Comparison of ENCODE assay signal across 1 cellular context in the genomic region with DNA sequence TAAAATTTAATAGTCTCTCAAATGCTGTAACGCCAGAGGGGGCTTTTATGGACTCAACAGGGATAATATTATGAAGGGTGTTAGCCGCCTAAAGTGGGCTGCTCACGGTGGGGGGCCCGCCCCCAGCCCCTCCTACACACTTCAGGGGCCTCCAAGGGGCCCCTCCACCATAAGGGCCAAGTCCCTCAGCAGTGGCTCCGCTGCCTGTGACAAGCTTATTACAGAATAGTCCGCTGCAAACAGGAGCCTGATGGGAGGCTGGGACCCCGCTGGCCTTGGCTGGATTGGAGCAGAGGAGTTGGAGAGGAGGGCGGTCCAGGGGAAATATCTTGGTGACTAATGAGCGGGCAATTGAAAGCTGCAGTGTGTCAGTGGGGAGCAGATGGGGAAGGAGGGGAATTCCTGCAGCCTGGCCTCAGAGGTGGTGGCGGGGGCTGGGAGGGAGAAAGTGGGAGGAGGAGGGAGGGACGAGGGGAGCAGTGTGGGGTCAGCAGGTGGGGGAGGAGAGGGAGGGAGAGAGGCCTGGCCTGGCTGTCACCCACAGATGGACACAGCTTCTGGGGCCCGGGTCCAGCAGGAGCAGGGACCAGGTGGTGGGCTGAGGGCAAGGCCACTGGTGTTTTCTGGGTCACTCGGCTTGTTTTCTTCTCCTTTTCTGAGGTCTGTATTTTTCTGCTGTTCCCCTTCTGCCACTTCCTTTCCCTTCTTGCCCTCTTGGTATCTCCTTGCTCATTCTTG.
TF ChIP-seq lines count a peak whose summit lies in the region.

No MANE protein-coding gene starts in this region.

TF ChIP-seq in HEK293, 187 proteins besides CTCF, POLR2A, EP300 and RAD21 (continued from another document and continues in another):
- TF ChIP-seq, protein P1, sequence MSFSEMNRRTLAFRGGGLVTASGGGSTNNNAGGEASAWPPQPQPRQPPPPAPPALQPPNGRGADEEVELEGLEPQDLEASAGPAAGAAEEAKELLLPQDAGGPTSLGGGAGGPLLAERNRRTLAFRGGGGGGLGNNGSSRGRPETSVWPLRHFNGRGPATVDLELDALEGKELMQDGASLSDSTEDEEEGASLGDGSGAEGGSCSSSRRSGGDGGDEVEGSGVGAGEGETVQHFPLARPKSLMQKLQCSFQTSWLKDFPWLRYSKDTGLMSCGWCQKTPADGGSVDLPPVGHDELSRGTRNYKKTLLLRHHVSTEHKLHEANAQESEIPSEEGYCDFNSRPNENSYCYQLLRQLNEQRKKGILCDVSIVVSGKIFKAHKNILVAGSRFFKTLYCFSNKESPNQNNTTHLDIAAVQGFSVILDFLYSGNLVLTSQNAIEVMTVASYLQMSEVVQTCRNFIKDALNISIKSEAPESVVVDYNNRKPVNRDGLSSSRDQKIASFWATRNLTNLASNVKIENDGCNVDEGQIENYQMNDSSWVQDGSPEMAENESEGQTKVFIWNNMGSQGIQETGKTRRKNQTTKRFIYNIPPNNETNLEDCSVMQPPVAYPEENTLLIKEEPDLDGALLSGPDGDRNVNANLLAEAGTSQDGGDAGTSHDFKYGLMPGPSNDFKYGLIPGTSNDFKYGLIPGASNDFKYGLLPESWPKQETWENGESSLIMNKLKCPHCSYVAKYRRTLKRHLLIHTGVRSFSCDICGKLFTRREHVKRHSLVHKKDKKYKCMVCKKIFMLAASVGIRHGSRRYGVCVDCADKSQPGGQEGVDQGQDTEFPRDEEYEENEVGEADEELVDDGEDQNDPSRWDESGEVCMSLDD (tag by site-specific recombination; IDR thresholded peaks at IDR 0.05), result no peak
- TF ChIP-seq ZNF624 (tag by site-specific recombination; IDR thresholded peaks at IDR 0.05) (no peak), BCL11B (tag by site-specific recombination; IDR thresholded peaks at IDR 0.05; ENCODE audit: low read depth) (no peak), ZNF600 (tag by site-specific recombination; IDR thresholded peaks at IDR 0.05) (no peak), SALL2 (tag by site-specific recombination; IDR thresholded peaks at IDR 0.05; ENCODE audit: borderline replicate concordance) (no peak), SP3 (tag by site-specific recombination; IDR thresholded peaks at IDR 0.05) (no peak), ZNF266 (tag by site-specific recombination; IDR thresholded peaks at IDR 0.05; ENCODE audit: low read depth) (no peak), ZNF157 (tag by site-specific recombination; IDR thresholded peaks at IDR 0.05) (no peak), ZNF830 (tag by site-specific recombination; IDR thresholded peaks at IDR 0.05; ENCODE audit: low read depth) (no peak), ZNF398 (tag by site-specific recombination; IDR thresholded peaks at IDR 0.05) (peak; percentile 81), ZNF658 (tag by site-specific recombination; IDR thresholded peaks at IDR 0.05) (no peak), ZNF747 (tag by site-specific recombination; IDR thresholded peaks at IDR 0.05) (no peak), ZFP37 (tag by site-specific recombination; IDR thresholded peaks at IDR 0.05) (no peak), ZNF571 (tag by site-specific recombination; IDR thresholded peaks at IDR 0.05) (no peak), ZNF701 (tag by site-specific recombination; IDR thresholded peaks at IDR 0.05) (0 out of 2 replicates have a peak, but pooled peaks have one; percentile 50), HOXA7 (CRISPR knock-in tag; IDR thresholded peaks at IDR 0.05; ENCODE audit: borderline replicate concordance) (no peak), TRIM28 (IDR thresholded peaks at IDR 0.05; ENCODE audit: borderline replicate concordance, low read length) (no peak), ZNF140 (tag by site-specific recombination; IDR thresholded peaks at IDR 0.05) (no peak), ZNF37A (tag by site-specific recombination; IDR thresholded peaks at IDR 0.05) (no peak), KLF9 (tag by site-specific recombination; IDR thresholded peaks at IDR 0.05; ENCODE audit: low read depth) (peak; percentile 28; the same call in 1 of the 2 replicates), ZNF280C (tag by site-specific recombination; IDR thresholded peaks at IDR 0.05) (no peak), ZNF610 (tag by site-specific recombination; IDR thresholded peaks at IDR 0.05; ENCODE audit: borderline replicate concordance) (no peak), ZNF221 (tag by site-specific recombination; IDR thresholded peaks at IDR 0.05; ENCODE audit: borderline replicate concordance) (no peak), ZBTB48 (tag by site-specific recombination; IDR thresholded peaks at IDR 0.05) (0 out of 2 replicates have a peak, but pooled peaks have one; percentile 27), ZNF837 (tag by site-specific recombination; IDR thresholded peaks at IDR 0.05) (no peak), ZNF645 (tag by site-specific recombination; IDR thresholded peaks at IDR 0.05) (no peak), SCRT1 (tag by site-specific recombination; IDR thresholded peaks at IDR 0.05; ENCODE audit: borderline replicate concordance) (no peak), ZNF354C (tag by site-specific recombination; IDR thresholded peaks at IDR 0.05; ENCODE audit: borderline replicate concordance, low read depth) (no peak), ZNF404 (tag by site-specific recombination; IDR thresholded peaks at IDR 0.05) (no peak), BCL11A (tag by site-specific recombination; IDR thresholded peaks at IDR 0.05; ENCODE audit: low read depth) (no peak), HOXD13 (CRISPR knock-in tag; IDR thresholded peaks at IDR 0.05; ENCODE audit: borderline replicate concordance) (no peak), WT1 (tag by site-specific recombination; IDR thresholded peaks at IDR 0.05) (peak; percentile 67), ZNF112 (tag by site-specific recombination; IDR thresholded peaks at IDR 0.05) (no peak), ZNF426 (tag by site-specific recombination; IDR thresholded peaks at IDR 0.05) (no peak), ZSCAN18 (tag by site-specific recombination; IDR thresholded peaks at IDR 0.05) (no peak), YY2 (tag by site-specific recombination; IDR thresholded peaks at IDR 0.05) (no peak), ZSCAN30 (tag by site-specific recombination; IDR thresholded peaks at IDR 0.05) (no peak), ZNF513 (tag by site-specific recombination; IDR thresholded peaks at IDR 0.05) (no peak), ZSCAN5A (tag by site-specific recombination; IDR thresholded peaks at IDR 0.05) (no peak), MEIS1 (CRISPR knock-in tag; IDR thresholded peaks at IDR 0.05; ENCODE audit: borderline replicate concordance) (no peak), ZFP69B (tag by site-specific recombination; IDR thresholded peaks at IDR 0.05) (no peak), ZNF23 (tag by site-specific recombination; IDR thresholded peaks at IDR 0.05; ENCODE audit: borderline replicate concordance) (no peak), EGR2 (tag by site-specific recombination; IDR thresholded peaks at IDR 0.05; ENCODE audit: low read depth) (peak; percentile 92), ZNF623 (tag by site-specific recombination; IDR thresholded peaks at IDR 0.05) (no peak), ZIC2 (tag by site-specific recombination; IDR thresholded peaks at IDR 0.05) (peak; percentile 100)
- TF ChIP-seq, protein P2, sequence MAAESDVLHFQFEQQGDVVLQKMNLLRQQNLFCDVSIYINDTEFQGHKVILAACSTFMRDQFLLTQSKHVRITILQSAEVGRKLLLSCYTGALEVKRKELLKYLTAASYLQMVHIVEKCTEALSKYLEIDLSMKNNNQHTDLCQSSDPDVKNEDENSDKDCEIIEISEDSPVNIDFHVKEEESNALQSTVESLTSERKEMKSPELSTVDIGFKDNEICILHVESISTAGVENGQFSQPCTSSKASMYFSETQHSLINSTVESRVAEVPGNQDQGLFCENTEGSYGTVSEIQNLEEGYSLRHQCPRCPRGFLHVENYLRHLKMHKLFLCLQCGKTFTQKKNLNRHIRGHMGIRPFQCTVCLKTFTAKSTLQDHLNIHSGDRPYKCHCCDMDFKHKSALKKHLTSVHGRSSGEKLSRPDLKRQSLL (tag by site-specific recombination; IDR thresholded peaks at IDR 0.05), result no peak
- TF ChIP-seq, protein P3, sequence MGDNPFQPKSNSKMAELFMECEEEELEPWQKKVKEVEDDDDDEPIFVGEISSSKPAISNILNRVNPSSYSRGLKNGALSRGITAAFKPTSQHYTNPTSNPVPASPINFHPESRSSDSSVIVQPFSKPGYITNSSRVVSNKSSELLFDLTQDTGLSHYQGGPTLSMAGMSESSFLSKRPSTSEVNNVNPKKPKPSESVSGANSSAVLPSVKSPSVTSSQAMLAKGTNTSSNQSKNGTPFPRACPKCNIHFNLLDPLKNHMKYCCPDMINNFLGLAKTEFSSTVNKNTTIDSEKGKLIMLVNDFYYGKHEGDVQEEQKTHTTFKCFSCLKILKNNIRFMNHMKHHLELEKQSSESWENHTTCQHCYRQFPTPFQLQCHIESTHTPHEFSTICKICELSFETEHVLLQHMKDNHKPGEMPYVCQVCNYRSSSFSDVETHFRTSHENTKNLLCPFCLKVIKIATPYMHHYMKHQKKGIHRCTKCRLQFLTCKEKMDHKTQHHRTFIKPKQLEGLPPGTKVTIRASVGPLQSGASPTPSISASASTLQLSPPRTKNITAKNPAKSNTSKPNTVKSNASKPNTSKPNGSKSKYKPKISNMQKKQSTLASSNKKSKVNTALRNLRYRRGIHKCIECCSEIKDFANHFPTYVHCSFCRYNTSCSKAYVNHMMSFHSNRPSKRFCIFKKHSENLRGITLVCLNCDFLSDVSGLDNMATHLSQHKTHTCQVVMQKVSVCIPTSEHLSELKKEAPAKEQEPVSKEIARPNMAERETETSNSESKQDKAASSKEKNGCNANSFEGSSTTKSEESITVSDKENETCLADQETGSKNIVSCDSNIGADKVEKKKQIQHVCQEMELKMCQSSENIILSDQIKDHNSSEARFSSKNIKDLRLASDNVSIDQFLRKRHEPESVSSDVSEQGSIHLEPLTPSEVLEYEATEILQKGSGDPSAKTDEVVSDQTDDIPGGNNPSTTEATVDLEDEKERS (tag by site-specific recombination; IDR thresholded peaks at IDR 0.05), result no peak
